Comparison of ENCODE assay signal across 11 cellular contexts in the genomic region with DNA sequence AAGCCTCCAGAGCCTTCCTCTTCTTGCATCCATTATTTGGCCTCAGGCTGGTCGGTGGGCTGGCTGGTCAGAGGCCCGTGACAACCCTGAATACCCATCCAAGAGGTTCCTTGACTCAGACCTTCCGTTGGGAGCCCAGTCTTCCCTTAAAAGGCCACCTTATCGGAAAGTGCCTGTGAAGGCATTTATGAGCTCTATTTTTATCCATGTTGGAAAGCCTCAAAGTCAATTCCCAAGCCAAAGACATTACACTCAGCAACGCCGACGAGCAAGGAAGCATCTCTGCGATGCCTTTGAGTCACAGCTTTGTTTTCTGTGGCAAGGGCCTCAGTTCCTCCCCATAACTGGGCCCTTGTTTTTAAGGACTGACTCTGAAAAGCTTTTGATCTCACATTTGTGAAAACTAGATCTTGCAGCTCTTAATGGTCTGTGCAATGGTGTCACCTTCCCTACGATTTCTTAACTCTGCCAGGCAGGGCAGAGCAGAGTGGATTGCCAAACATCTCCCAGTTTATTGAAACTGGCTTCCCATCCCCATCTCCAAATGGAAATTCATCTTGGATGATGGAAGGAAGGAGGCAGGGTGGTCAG. TPM values are rescaled to one million over a fixed set of nuclear protein-coding genes. Genes with fewer than 3 reads are reported as not detected.
A peak's percentile ranks its signal among the peaks of the same experiment; 100 is the strongest.
DNase-seq lines count a peak whose midpoint lies in the region; ATAC-seq and TF ChIP-seq lines count a peak whose summit lies in the region.
"Had no signal": no experiment of that assay in that cellular context is flagged by ENCODE, and none has a peak within 500 bp of the region (broad histone marks: within the 10 kb centered on the region; RNA-seq: fewer than 3 reads in every experiment).

No MANE protein-coding gene starts in this region.

- no peaks in the 10 kb centered on the region for H3K36me3 ChIP-seq in lung (ENCODE audit: control insufficient read depth in 2 of 2, insufficient read depth in 2 of 2, low read length in 2 of 2)
- no peaks in the 10 kb centered on the region for H3K36me3 ChIP-seq in stomach

- H3K9me3 ChIP-seq in lung (ENCODE audit: control insufficient read depth in 2 of 2, insufficient read depth in 1 of 2, low read length in 1 of 2) (no peaks in the 10 kb centered on the region), stomach (no peaks in the 10 kb centered on the region)

- H3K27me3 ChIP-seq in lung (ENCODE audit: control insufficient read depth, insufficient read depth): no peaks in the 10 kb centered on the region
- no peaks in the 10 kb centered on the region for H3K27me3 ChIP-seq in stomach

- H3K27ac ChIP-seq in lung (ENCODE audit: low read depth in 1 of 2, low read length in 1 of 2): peak overlapping the region; percentile 52 to 87
- H3K27ac ChIP-seq in stomach: peak overlapping the region in 4 of 5 donors; percentile 58 to 89 (median 72)

- no peak overlapping the region for H3K4me3 ChIP-seq in lung
- no peak overlapping the region for H3K4me3 ChIP-seq in stomach

- TF ChIP-seq CTCF in lung (IDR thresholded peaks at IDR 0.05; ENCODE audit: control extremely low read depth, extremely low read depth) (no peak), stomach (IDR thresholded peaks at IDR 0.05) (no peak)

- WGBS in lung, 2 donors: 73 to 78% methylated on average over 9 of the region's 9 CpGs
- 67 to 84% (median 75%) methylated on average over 9 of the region's 9 CpGs for WGBS in stomach, 5 donors

- peak; percentile 43 for TF ChIP-seq EP300 in stomach (IDR thresholded peaks at IDR 0.05)

- H3K4me1 ChIP-seq in lung (ENCODE audit: control insufficient read depth in 2 of 2, insufficient read depth in 2 of 2, low read length in 2 of 2) (peaks cover 5 to 9% of the 10 kb centered on the region in 2 donors), stomach (peaks cover 5 to 43% (median 22%) of the 10 kb centered on the region in 4 donors)

- no peak for TF ChIP-seq POLR2A in stomach (IDR thresholded peaks at IDR 0.05)

- intact Hi-C loops in stomach (cut with DNase I; ENCODE audit: low total_unique reads): loop anchor here (5.0 kb wide), 1 partner anchor 119 kb away; no protein-coding TSS in a partner anchor

- ATAC-seq in lung (ENCODE audit: insufficient read depth, low FRiP score) (no peak), GM21529 (IDR thresholded peaks at IDR 0.05; ENCODE audit: unreplicated experiment) (no peak)

- DNase-seq in HCEC 1CT (peak; percentile 7), dermis blood vessel endothelial cell (peak; percentile 49), lung (ENCODE audit: low spot score) (no peak), stomach (no peak), NCI-H748 (lab: John Stamatoyannopoulos, UW; ENCODE audit: unreplicated experiment) (no peak), UCSD-AML1 (lab: John Stamatoyannopoulos, UW; ENCODE audit: unreplicated experiment) (no peak)
- DNase-seq in activated CD4-positive, CD25-positive, alpha-beta regulatory T cell treated with anti-CD3 and anti-CD28 coated beads, Interleukin-2, amount 50 U/mL, for 72 hours: no peak
- DNase-seq: COR-L47, GOT3, NCI-H1092 had no signal

RNA-seq across cellular contexts. Expression of a gene that starts 13.3 kb away (rescaled TPM):
- total RNA-seq in dermis blood vessel endothelial cell (127 and 144 TPM in 2 replicates), lung (10 to 100 TPM; 85.0 to 98.0 TPM), stomach (100 to 1,000 TPM in 2 of 5 donors, 10 to 100 TPM in 3; 17.5 to 309 (median 49.2) TPM)
- polyA plus RNA-seq in lung (10 to 100 TPM; 28.7 to 44.2 TPM), stomach (10 to 100 TPM; 23.3 to 42.0 (median 30.8) TPM)

RNA-seq across cellular contexts. Expression of a gene that starts 16.6 kb away (rescaled TPM):
- total RNA-seq in dermis blood vessel endothelial cell (56.9 and 58.9 TPM in 2 replicates), lung (10 to 100 TPM; 29.5 to 84.1 TPM), stomach (10 to 100 TPM; 36.2 to 59.8 (median 48.1) TPM)
- polyA plus RNA-seq in lung (10 to 100 TPM; 58.9 to 79.6 TPM), stomach (10 to 100 TPM; 26.3 to 36.2 (median 34.2) TPM)

Comparison
In these comparisons a context has a peak if more than half of its experiments do, and no peak if none do; other contexts are left out.
1. DNase-seq: peak in HCEC 1CT (single experiment) and dermis blood vessel endothelial cell (single experiment); none in lung (single experiment), stomach (single experiment), activated CD4-positive, CD25-positive, alpha-beta regulatory T cell treated with anti-CD3 and anti-CD28 coated beads, Interleukin-2, amount 50 U/mL, for 72 hours (single experiment), NCI-H748 (single experiment) and UCSD-AML1 (single experiment).